Comparison of ENCODE assay signal across 1 cellular context in genomic region chr16:31093132-31093703, GRCh38.
TF ChIP-seq lines count a peak whose summit lies in the region.

No MANE protein-coding gene starts in this region.

TF ChIP-seq in SK-N-SH treated with all-trans-retinoic acid at 6 μM for 48 hours, 23 proteins besides CTCF, POLR2A, EP300 and RAD21 (continued from another document):
- TF ChIP-seq, protein P1, sequence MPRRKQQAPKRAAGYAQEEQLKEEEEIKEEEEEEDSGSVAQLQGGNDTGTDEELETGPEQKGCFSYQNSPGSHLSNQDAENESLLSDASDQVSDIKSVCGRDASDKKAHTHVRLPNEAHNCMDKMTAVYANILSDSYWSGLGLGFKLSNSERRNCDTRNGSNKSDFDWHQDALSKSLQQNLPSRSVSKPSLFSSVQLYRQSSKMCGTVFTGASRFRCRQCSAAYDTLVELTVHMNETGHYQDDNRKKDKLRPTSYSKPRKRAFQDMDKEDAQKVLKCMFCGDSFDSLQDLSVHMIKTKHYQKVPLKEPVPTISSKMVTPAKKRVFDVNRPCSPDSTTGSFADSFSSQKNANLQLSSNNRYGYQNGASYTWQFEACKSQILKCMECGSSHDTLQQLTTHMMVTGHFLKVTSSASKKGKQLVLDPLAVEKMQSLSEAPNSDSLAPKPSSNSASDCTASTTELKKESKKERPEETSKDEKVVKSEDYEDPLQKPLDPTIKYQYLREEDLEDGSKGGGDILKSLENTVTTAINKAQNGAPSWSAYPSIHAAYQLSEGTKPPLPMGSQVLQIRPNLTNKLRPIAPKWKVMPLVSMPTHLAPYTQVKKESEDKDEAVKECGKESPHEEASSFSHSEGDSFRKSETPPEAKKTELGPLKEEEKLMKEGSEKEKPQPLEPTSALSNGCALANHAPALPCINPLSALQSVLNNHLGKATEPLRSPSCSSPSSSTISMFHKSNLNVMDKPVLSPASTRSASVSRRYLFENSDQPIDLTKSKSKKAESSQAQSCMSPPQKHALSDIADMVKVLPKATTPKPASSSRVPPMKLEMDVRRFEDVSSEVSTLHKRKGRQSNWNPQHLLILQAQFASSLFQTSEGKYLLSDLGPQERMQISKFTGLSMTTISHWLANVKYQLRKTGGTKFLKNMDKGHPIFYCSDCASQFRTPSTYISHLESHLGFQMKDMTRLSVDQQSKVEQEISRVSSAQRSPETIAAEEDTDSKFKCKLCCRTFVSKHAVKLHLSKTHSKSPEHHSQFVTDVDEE (CRISPR knock-in tag; IDR thresholded peaks at IDR 0.05): no peak
